Comparison of ENCODE assay signal across 12 cellular contexts in the genomic region with DNA sequence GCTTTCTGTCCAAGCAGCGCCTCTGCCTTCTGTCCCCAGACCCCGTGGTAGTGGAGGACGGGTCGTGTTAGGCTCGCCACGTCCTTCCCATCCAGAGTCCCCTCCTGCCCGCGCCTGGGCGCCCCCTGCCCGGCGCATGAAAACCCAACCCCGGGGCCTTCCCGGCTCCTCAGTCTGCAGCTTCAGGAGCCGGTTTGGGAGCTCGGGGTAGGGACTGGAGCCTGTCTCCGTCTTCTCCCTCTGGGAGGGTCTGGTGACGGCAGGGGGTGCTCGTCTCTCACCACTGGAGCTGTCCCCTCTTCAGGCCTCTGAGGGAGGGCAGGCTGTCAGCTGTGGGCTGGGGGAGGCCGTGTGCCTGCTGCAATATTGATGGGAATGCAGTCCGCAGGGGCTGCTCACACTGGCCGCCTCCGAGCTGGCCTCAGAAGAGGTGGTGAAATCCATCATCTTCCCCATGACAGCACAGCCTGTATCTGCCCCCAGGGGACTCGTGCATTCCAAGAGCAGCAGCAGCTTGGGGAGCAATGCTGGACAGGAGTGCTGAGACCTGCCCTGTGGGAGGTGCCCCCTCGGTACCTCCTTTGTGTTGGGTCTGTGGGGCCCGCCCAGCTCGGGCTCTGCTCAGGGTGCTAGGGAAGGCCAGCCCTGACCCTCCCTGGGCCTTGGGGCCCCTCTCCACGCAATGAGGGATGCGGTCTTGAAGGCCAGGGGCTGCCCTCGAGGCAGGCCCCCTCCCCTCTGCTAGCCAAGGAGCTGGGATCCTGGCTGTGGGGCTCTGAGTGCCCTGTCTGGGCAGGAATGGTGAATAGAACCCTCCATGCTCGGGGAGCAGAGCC. TPM values are rescaled to one million over a fixed set of nuclear protein-coding genes. Genes with fewer than 3 reads are reported as not detected.
DNase-seq lines count a peak whose midpoint lies in the region; ATAC-seq and TF ChIP-seq lines count a peak whose summit lies in the region.
"Had no signal": no experiment of that assay in that cellular context is flagged by ENCODE, and none has a peak within 500 bp of the region (broad histone marks: within the 10 kb centered on the region; RNA-seq: fewer than 3 reads in every experiment).

No MANE protein-coding gene starts in this region.

- no peak overlapping the region for H3K27ac Mint-ChIP-seq in type B pancreatic cell
- H3K27ac Mint-ChIP-seq: activated naive CD8-positive, alpha-beta T cell treated with anti-CD3 and anti-CD28 coated beads, Interleukin-2, amount 50 U/mL, for 24 hours had no signal

- H3K4me3 ChIP-seq in right atrium auricular region, result no peak overlapping the region

- H3K36me3 Mint-ChIP-seq in type B pancreatic cell, result no peaks in the 10 kb centered on the region

- H3K4me3 Mint-ChIP-seq in type B pancreatic cell, result no peak overlapping the region
- H3K4me3 Mint-ChIP-seq: activated naive CD8-positive, alpha-beta T cell treated with anti-CD3 and anti-CD28 coated beads, Interleukin-2, amount 50 U/mL, for 24 hours had no signal

- H3K27ac ChIP-seq in right atrium auricular region, result no peak overlapping the region
- H3K27ac ChIP-seq: WERI-Rb-1 had no signal

- H3K9me3 Mint-ChIP-seq in type B pancreatic cell, result no peaks in the 10 kb centered on the region
- H3K9me3 Mint-ChIP-seq: activated naive CD8-positive, alpha-beta T cell treated with anti-CD3 and anti-CD28 coated beads, Interleukin-2, amount 50 U/mL, for 24 hours had no signal

- H3K27me3 Mint-ChIP-seq in type B pancreatic cell, result peaks cover 8% of the 10 kb centered on the region

- H3K4me1 Mint-ChIP-seq in type B pancreatic cell (ENCODE audit: unreplicated experiment), result no peaks in the 10 kb centered on the region
- H3K4me1 Mint-ChIP-seq: activated naive CD8-positive, alpha-beta T cell treated with anti-CD3 and anti-CD28 coated beads, Interleukin-2, amount 50 U/mL, for 24 hours had no signal

- ATAC-seq in Right ventricle myocardium inferior (peak; percentile 50), HG02973 (IDR thresholded peaks at IDR 0.05; ENCODE audit: unreplicated experiment) (no peak), HG03095 (IDR thresholded peaks at IDR 0.05; ENCODE audit: unreplicated experiment) (no peak)
- ATAC-seq: activated naive CD8-positive, alpha-beta T cell treated with anti-CD3 and anti-CD28 coated beads, Interleukin-2, amount 50 U/mL, for 24 hours had no signal

- H3K4me1 ChIP-seq in right atrium auricular region, result peaks cover 0 to 8% of the 10 kb centered on the region in 2 donors

- DNase-seq in Right ventricle myocardium inferior (ENCODE audit: missing footprints) (peak; percentile 67), right atrium auricular region (ENCODE audit: low spot score) (no peak), astrocyte of the hippocampus (ENCODE audit: low read depth, low spot score) (peak; percentile 44), islet precursor cell (peak; percentile 77), type B pancreatic cell (ENCODE audit: extremely low spot score, unreplicated experiment) (no peak), NCI-H2081 treated with DMSO at 0.1 percent for 48 hours (lab: John Stamatoyannopoulos, UW) (no peak)
- DNase-seq: activated naive CD8-positive, alpha-beta T cell treated with anti-CD3 and anti-CD28 coated beads, Interleukin-2, amount 50 U/mL, for 24 hours; NCI-H345; SHP77 treated with DMSO at 0.1 percent for 48 hours; WERI-Rb-1 had no signal

- peak in 1 of 2 donors; percentile 53 for TF ChIP-seq CTCF in right atrium auricular region (IDR thresholded peaks at IDR 0.05)
- TF ChIP-seq CTCF in type B pancreatic cell (conservative IDR thresholded peaks at IDR 0.05), result peak; percentile 43

- no peaks in the 10 kb centered on the region for H3K9me3 ChIP-seq in right atrium auricular region

- H3K36me3 ChIP-seq in right atrium auricular region, result no peaks in the 10 kb centered on the region
- H3K36me3 ChIP-seq: WERI-Rb-1 had no signal

- intact Hi-C loops in Right ventricle myocardium inferior (cut with DNase I), result no loop called here

- no peaks in the 10 kb centered on the region for H3K27me3 ChIP-seq in right atrium auricular region

RNA-seq across cellular contexts. Expression of a gene that starts 17.8 kb away (rescaled TPM):
- total RNA-seq in Right ventricle myocardium inferior, result 20.6 TPM
- total RNA-seq in right atrium auricular region, result 10 to 100 TPM; 24.9 to 29.0 TPM
- total RNA-seq in type B pancreatic cell (ENCODE audit: low replicate concordance), result 0.07 TPM in 1 of 2 replicates, not detected in the other

RNA-seq across cellular contexts. Expression of a gene that starts 20.5 kb away (rescaled TPM):
- total RNA-seq in Right ventricle myocardium inferior (not detected), right atrium auricular region (1 to 10 TPM in 1 of 2 donors, under 1 TPM in 1; 0.26 to 2.0 TPM), type B pancreatic cell (ENCODE audit: low replicate concordance) (0.12 and 0.24 TPM in 2 replicates)

RNA-seq across cellular contexts. Expression of a gene that starts 38.1 kb away (rescaled TPM):
- total RNA-seq in Right ventricle myocardium inferior, result 0.51 TPM
- total RNA-seq in right atrium auricular region, result 1 to 10 TPM in 1 of 2 donors, under 1 TPM in 1; 0.33 to 1.5 TPM
- total RNA-seq in type B pancreatic cell (ENCODE audit: low replicate concordance), result 0.29 and 3.8 TPM in 2 replicates

RNA-seq across cellular contexts. Expression of a gene that starts 59.9 kb away (rescaled TPM):
- total RNA-seq in Right ventricle myocardium inferior, result 10.8 TPM
- total RNA-seq in right atrium auricular region, result 10 to 100 TPM in 1 of 2 donors, 1 to 10 TPM in 1; 6.5 to 11.3 TPM
- 21.4 and 34.5 TPM in 2 replicates for total RNA-seq in type B pancreatic cell (ENCODE audit: low replicate concordance)

Comparison
In these comparisons a context has a peak if more than half of its experiments do, and no peak if none do; other contexts are left out.
1. DNase-seq: peak in Right ventricle myocardium inferior (single experiment), astrocyte of the hippocampus (single experiment) and islet precursor cell (single experiment); none in right atrium auricular region (single experiment), type B pancreatic cell (single experiment) and NCI-H2081 treated with DMSO at 0.1 percent for 48 hours (single experiment).
2. RNA of a gene that starts 17.8 kb away (total RNA-seq): 24.9 to 29.0 TPM in right atrium auricular region and 20.6 TPM in Right ventricle myocardium inferior (single experiment); 0.07 TPM in type B pancreatic cell; every median in the first group is over 10 times any median in the second.